1 cellular context compared by ENCODE assay signal in genomic region chr10:23157691-23158369, GRCh38.
TF ChIP-seq lines count a peak whose summit lies in the region.

No MANE protein-coding gene starts in this region.

TF ChIP-seq in K562, 482 proteins besides CTCF, POLR2A, EP300 and RAD21:
- no peak for TF ChIP-seq HNRNPL (IDR thresholded peaks at IDR 0.05; ENCODE audit: low read depth, low read length)
- TF ChIP-seq DIDO1 (tag; IDR thresholded peaks at IDR 0.05; ENCODE audit: low read depth), result no peak
- no peak for TF ChIP-seq PRMT5 (CRISPR knock-in tag; IDR thresholded peaks at IDR 0.05)
- no peak for TF ChIP-seq ZNF121 (CRISPR knock-in tag; conservative IDR thresholded peaks at IDR 0.05)
- peak; percentile 36; the same call in 1 of the 2 replicates for TF ChIP-seq ATF3 (IDR thresholded peaks at IDR 0.05)
- TF ChIP-seq ATF3 (CRISPR knock-in tag; conservative IDR thresholded peaks at IDR 0.05), result no peak
- TF ChIP-seq ETV6 (IDR thresholded peaks at IDR 0.05; ENCODE audit: borderline replicate concordance in 1 of 2, low read depth in 2 of 2, low read length in 1 of 2), result no peak
- TF ChIP-seq ETV6 (CRISPR knock-in tag; IDR thresholded peaks at IDR 0.05; ENCODE audit: borderline replicate concordance), result no peak
- TF ChIP-seq ZBTB2 (IDR thresholded peaks at IDR 0.05), result no peak
- peak; percentile 49 for TF ChIP-seq FOSL1 (tag; conservative IDR thresholded peaks at IDR 0.05)
- TF ChIP-seq STAT6 (CRISPR knock-in tag; IDR thresholded peaks at IDR 0.05), result no peak
- 0 out of 2 replicates have a peak, but pooled peaks have one; percentile 28 for TF ChIP-seq JUND (IDR thresholded peaks at IDR 0.05; ENCODE audit: borderline replicate concordance, low read depth, low read length)
- TF ChIP-seq JUND (tag; IDR thresholded peaks at IDR 0.05; ENCODE audit: borderline replicate concordance, low read depth, low read length), result peak; percentile 25; the same call in 1 of the 3 replicates
- TF ChIP-seq MECOM (CRISPR knock-in tag; IDR thresholded peaks at IDR 0.05), result no peak
- no peak for TF ChIP-seq PPARD (CRISPR knock-in tag; IDR thresholded peaks at IDR 0.05)
- TF ChIP-seq VEZF1 (CRISPR knock-in tag; IDR thresholded peaks at IDR 0.05), result peak; percentile 45; the same call in 1 of the 2 replicates
